Comparison of ENCODE assay signal across 20 cellular contexts in the genomic region with DNA sequence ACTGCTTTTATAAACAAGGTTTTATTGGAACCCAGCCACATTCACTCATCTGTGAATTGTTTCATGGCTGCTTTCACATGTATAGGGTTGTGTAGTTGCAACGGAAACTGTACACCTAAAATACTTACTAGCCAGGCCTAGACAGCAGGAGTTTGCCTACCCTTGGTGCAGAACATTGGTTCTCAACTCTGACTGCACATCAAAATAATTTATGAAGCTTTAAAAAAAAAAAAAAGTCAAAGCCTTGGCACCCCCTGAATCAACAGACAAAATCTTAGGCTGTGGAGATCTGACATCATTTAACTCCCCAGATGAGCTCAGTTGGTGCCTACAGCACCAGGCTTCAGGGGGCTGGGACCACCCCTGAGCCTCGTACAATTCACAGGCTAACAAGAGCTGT.
"Had no signal": no experiment of that assay in that cellular context is flagged by ENCODE, and none has a peak within 500 bp of the region (broad histone marks: within the 10 kb centered on the region; RNA-seq: fewer than 3 reads in every experiment).

No MANE protein-coding gene starts in this region.

- DNase-seq: activated CD4-positive, alpha-beta memory T cell treated with anti-CD3 and anti-CD28 coated beads for 36 hours; activated CD4-positive, alpha-beta T cell treated with anti-CD3 and anti-CD28 coated beads for 1 hour; activated gamma-delta T cell treated with Interleukin-2 at 50 U/mL for 16 hours; activated T-cell treated with anti-CD3 and anti-CD28 coated beads, Interleukin-2, amount 50 U/mL, for 72 hours; dorsolateral prefrontal cortex; foreskin fibroblast; head of caudate nucleus; left colon; mammary epithelial cell; natural killer cell; occipital lobe; spleen; stimulated activated CD4-positive, alpha-beta T cell treated with anti-CD3 and anti-CD28 coated beads, Interleukin-2, amount 100 ng/mL, for 24 hours; stimulated activated naive B cell treated with anti-CD40 and anti-IgM and Interleukin-4, amounts not matched to agents 10 μg/mL and 1 μg/mL and 100 μg/mL, for 72 hours; T-helper 9 cell; trophoblast cell had no signal

- ATAC-seq: activated T-cell treated with anti-CD3 and anti-CD28 coated beads, Interleukin-2, amount 50 U/mL, for 72 hours; esophagus mucosa; left colon; natural killer cell; sciatic nerve; stimulated activated naive B cell treated with anti-CD40 and anti-IgM and Interleukin-4, amounts not matched to agents 10 μg/mL and 1 μg/mL and 100 μg/mL, for 72 hours had no signal

- H3K4me3 ChIP-seq: ascending aorta, dorsolateral prefrontal cortex, prostate gland, spleen had no signal

- H3K9me3 ChIP-seq: ascending aorta, prostate gland, spleen had no signal

- H3K36me3 ChIP-seq: ascending aorta, prostate gland, spleen had no signal

- H3K27me3 ChIP-seq: ascending aorta, dorsolateral prefrontal cortex, spleen had no signal

- H3K27ac ChIP-seq: ascending aorta, dorsolateral prefrontal cortex, prostate gland, spleen had no signal
